Comparison of ENCODE assay signal across 9 cellular contexts in the genomic region with DNA sequence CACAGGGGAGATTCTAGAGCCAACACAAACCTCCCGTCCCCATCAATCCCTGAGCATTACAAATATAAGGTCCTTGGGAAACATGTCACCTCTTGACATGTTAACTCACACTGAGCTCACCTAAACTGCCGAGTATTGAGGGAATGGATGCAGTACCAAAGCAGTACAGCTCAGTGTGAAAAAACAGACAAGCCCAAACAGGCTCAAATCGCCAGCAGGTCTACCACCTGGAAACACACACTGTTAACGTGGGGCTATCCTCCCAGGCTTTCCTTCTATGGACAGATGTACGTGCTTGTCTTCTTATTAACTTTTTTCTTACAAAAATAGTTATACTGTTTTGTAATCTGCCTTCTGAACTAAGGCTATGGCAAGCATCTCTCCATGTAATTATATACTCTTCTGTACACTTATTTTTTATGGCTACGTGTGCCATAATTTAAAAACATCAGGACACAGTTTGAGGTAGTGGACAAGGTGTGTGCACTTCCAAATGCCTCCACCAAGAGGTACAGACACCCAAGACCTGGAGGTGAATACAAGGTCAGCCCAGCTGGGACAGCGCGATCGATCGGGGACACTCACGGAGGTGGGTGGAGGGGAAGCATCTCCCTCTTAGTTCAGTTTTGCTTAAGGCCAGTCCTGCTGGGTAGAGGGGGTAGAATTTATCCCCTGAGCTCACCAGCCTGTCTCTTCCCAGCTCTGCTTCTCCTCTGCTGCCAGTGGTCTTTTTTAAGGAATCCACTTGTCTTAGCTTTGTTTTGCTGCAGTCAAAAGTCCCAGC.
DNase-seq lines count a peak whose midpoint lies in the region; ATAC-seq, FAIRE-seq and TF ChIP-seq lines count a peak whose summit lies in the region.
"Had no signal": no experiment of that assay in that cellular context is flagged by ENCODE, and none has a peak within 500 bp of the region (broad histone marks: within the 10 kb centered on the region; RNA-seq: fewer than 3 reads in every experiment).

No MANE protein-coding gene starts in this region.

- TF ChIP-seq EP300 in GM12878 (IDR thresholded peaks at IDR 0.05; ENCODE audit: borderline replicate concordance in 1 of 2, control insufficient read depth in 1 of 2, low read depth in 2 of 2, low read length in 2 of 2) = no peak

- no peak for TF ChIP-seq CTCF in GM12878 (IDR thresholded peaks at IDR 0.05 in 2 of 3, conservative IDR thresholded peaks at IDR 0.05 in 1 of 3; ENCODE audit: control insufficient read depth in 2 of 3, extremely low read depth in 1 of 3, insufficient read depth in 1 of 3, low read depth in 3 of 3, low read length in 3 of 3)

- peaks cover 26 to 30% of the 10 kb centered on the region in 2 experiments; a peak in 3 of 4 replicates for H3K36me3 ChIP-seq in GM12878 (ENCODE audit: control insufficient read depth in 2 of 2, insufficient read depth in 2 of 2, low read length in 1 of 2)

- RAD21 ChIA-PET in GM12878 (lab: Charles Lee; ENCODE audit: unreplicated experiment) = interaction anchor here (0.7 to 4.5 kb wide), 16 partner anchors 9 to 331 kb away, joined by 3 to 93 read pairs (median 4); a partner anchor contains a TSS

- H3K4me2 ChIP-seq in GM12878 (ENCODE audit: control insufficient read depth, insufficient read depth) = peak overlapping the region; percentile 76

- DNase-seq in GM12878 (ENCODE audit: low read depth, low spot score) = no peak
- DNase-seq in AML-193 (lab: John Stamatoyannopoulos, UW) = no peak
- DNase-seq in D341Med (ENCODE audit: low spot score) = no peak
- no peak for DNase-seq in putamen (ENCODE audit: low spot score)
- no peak for DNase-seq in inferior parietal cortex (ENCODE audit: extremely low spot score)
- DNase-seq: WERI-Rb-1 had no signal

- SMC1A ChIA-PET in GM12878 (lab: Charles Lee; ENCODE audit: uncharacterized antibody, unreplicated experiment) = interaction anchor here (0.7 to 4.8 kb wide), 19 partner anchors 10 to 233 kb away, joined by 3 to 90 read pairs (median 4); no protein-coding TSS in a partner anchor

- in situ Hi-C loops in GM12878 (cut with MboI) = loop anchor here (5.0 kb wide), 1 partner anchor 232 kb away; no protein-coding TSS in a partner anchor

- no peak for TF ChIP-seq RAD21 in GM12878 (IDR thresholded peaks at IDR 0.05; ENCODE audit: insufficient read depth, low read depth, low read length)

- peaks cover 9% of the 10 kb centered on the region for H3K79me2 ChIP-seq in GM12878 (ENCODE audit: control insufficient read depth, insufficient read depth, low read length)

- FAIRE-seq in GM12878 (lab: Jason Lieb, UNC) = peak; percentile 84

- WGBS in GM12878 (ENCODE audit: insufficient coverage, insufficient replicate concordance, low lambda C conversion rate, missing lambda C conversion rate) = 24% methylated on average over 11 of the region's 11 CpGs

- TSS peak; percentile 88 for BruUV-seq in GM12878 (replicated peaks; lab: Mats Ljungman, UMichigan)

- TF ChIP-seq POLR2A in GM12878 (IDR thresholded peaks at IDR 0.05; ENCODE audit: low read depth, low read length) = no peak

- intact Hi-C loops in GM12878 (cut with micrococcal nuclease; ENCODE audit: unreplicated experiment) = loop anchor here (1.0 to 2.0 kb wide), 2 partner anchors 30 to 49 kb away; no protein-coding TSS in a partner anchor

- ATAC-seq in GM18520 (IDR thresholded peaks at IDR 0.05; ENCODE audit: unreplicated experiment) (peak; percentile 40), GM21381 (IDR thresholded peaks at IDR 0.05; ENCODE audit: unreplicated experiment) (peak; percentile 37), HG03066 (IDR thresholded peaks at IDR 0.05; ENCODE audit: low read depth, unreplicated experiment) (peak; percentile 49), GM12878 (peak; percentile 76)

- 0 out of 2 replicates have a peak overlapping the region, but pooled peaks have one; percentile 17 for H3K4me3 ChIP-seq in GM12878

- H2AFZ ChIP-seq in GM12878 (ENCODE audit: control insufficient read depth, low read depth, low read length) = no peak overlapping the region; the same call in 1 of the 2 replicates

- no peaks in the 10 kb centered on the region for H4K20me1 ChIP-seq in GM12878 (ENCODE audit: control insufficient read depth, insufficient read depth)

- CTCF ChIA-PET in GM12878 (lab: Yijun Ruan, JAX) = interaction anchor here (1.0 to 5.1 kb wide), 13 partner anchors 11 to 232 kb away, joined by 3 to 37 read pairs (median 5); no protein-coding TSS in a partner anchor

- peaks cover 23% of the 10 kb centered on the region for H3K4me1 ChIP-seq in GM12878 (ENCODE audit: control insufficient read depth, insufficient read depth, low read length)

- peaks cover 16% of the 10 kb centered on the region for H3K9me3 ChIP-seq in GM12878 (replicated peaks; ENCODE audit: control insufficient read depth, insufficient read depth, low read length)

- POLR2A ChIA-PET in GM12878 (lab: Charles Lee) = interaction anchor here (0.6 to 3.8 kb wide), 6 partner anchors 20 to 232 kb away, joined by 3 to 39 read pairs (median 4); no protein-coding TSS in a partner anchor

- H3K27me3 ChIP-seq in GM12878 (replicated peaks in 1 of 2; ENCODE audit: control insufficient read depth in 2 of 2, insufficient read depth in 2 of 2, low read length in 1 of 2) = no peaks in the 10 kb centered on the region

- H3K27ac ChIP-seq in GM12878 (ENCODE audit: control insufficient read depth, insufficient read depth) = peak overlapping the region; percentile 88
- H3K27ac ChIP-seq: WERI-Rb-1 had no signal

- H3K9ac ChIP-seq in GM12878 (ENCODE audit: control insufficient read depth, insufficient read depth, low read length) = peak overlapping the region; percentile 57; the same call in 1 of the 2 replicates

TF ChIP-seq in GM12878, 131 proteins besides CTCF, POLR2A, EP300 and RAD21:
- TF ChIP-seq TCF3 (IDR thresholded peaks at IDR 0.05; ENCODE audit: borderline replicate concordance, insufficient read depth, low read depth, low read length) = 0 out of 2 replicates have a peak, but pooled peaks have one; percentile 12
- TF ChIP-seq MXI1 (IDR thresholded peaks at IDR 0.05; ENCODE audit: low read depth, low read length) = no peak
- peak; percentile 59 for TF ChIP-seq POLR2AphosphoS5 (IDR thresholded peaks at IDR 0.05; ENCODE audit: low read length)
- no peak for TF ChIP-seq BACH1 (IDR thresholded peaks at IDR 0.05; ENCODE audit: borderline replicate concordance)
- TF ChIP-seq SMC3 (IDR thresholded peaks at IDR 0.05; ENCODE audit: borderline replicate concordance, low read length) = peak; percentile 21; the same call in 1 of the 2 replicates
- TF ChIP-seq GATAD2B (conservative IDR thresholded peaks at IDR 0.05; ENCODE audit: low read depth) = peak; percentile 46; the same call in 1 of the 2 replicates
- TF ChIP-seq, protein P1, sequence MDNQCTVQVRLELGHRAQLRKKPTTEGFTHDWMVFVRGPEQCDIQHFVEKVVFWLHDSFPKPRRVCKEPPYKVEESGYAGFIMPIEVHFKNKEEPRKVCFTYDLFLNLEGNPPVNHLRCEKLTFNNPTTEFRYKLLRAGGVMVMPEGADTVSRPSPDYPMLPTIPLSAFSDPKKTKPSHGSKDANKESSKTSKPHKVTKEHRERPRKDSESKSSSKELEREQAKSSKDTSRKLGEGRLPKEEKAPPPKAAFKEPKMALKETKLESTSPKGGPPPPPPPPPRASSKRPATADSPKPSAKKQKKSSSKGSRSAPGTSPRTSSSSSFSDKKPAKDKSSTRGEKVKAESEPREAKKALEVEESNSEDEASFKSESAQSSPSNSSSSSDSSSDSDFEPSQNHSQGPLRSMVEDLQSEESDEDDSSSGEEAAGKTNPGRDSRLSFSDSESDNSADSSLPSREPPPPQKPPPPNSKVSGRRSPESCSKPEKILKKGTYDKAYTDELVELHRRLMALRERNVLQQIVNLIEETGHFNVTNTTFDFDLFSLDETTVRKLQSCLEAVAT (IDR thresholded peaks at IDR 0.05) = peak; percentile 8; the same call in 1 of the 2 replicates
- TF ChIP-seq ESRRA (IDR thresholded peaks at IDR 0.05; ENCODE audit: low read length) = peak; percentile 74; the same call in 1 of the 2 replicates
- TF ChIP-seq, protein P2, sequence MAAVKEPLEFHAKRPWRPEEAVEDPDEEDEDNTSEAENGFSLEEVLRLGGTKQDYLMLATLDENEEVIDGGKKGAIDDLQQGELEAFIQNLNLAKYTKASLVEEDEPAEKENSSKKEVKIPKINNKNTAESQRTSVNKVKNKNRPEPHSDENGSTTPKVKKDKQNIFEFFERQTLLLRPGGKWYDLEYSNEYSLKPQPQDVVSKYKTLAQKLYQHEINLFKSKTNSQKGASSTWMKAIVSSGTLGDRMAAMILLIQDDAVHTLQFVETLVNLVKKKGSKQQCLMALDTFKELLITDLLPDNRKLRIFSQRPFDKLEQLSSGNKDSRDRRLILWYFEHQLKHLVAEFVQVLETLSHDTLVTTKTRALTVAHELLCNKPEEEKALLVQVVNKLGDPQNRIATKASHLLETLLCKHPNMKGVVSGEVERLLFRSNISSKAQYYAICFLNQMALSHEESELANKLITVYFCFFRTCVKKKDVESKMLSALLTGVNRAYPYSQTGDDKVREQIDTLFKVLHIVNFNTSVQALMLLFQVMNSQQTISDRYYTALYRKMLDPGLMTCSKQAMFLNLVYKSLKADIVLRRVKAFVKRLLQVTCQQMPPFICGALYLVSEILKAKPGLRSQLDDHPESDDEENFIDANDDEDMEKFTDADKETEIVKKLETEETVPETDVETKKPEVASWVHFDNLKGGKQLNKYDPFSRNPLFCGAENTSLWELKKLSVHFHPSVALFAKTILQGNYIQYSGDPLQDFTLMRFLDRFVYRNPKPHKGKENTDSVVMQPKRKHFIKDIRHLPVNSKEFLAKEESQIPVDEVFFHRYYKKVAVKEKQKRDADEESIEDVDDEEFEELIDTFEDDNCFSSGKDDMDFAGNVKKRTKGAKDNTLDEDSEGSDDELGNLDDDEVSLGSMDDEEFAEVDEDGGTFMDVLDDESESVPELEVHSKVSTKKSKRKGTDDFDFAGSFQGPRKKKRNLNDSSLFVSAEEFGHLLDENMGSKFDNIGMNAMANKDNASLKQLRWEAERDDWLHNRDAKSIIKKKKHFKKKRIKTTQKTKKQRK (IDR thresholded peaks at IDR 0.05; ENCODE audit: low read depth, low read length) = no peak
